In the genomic region with DNA sequence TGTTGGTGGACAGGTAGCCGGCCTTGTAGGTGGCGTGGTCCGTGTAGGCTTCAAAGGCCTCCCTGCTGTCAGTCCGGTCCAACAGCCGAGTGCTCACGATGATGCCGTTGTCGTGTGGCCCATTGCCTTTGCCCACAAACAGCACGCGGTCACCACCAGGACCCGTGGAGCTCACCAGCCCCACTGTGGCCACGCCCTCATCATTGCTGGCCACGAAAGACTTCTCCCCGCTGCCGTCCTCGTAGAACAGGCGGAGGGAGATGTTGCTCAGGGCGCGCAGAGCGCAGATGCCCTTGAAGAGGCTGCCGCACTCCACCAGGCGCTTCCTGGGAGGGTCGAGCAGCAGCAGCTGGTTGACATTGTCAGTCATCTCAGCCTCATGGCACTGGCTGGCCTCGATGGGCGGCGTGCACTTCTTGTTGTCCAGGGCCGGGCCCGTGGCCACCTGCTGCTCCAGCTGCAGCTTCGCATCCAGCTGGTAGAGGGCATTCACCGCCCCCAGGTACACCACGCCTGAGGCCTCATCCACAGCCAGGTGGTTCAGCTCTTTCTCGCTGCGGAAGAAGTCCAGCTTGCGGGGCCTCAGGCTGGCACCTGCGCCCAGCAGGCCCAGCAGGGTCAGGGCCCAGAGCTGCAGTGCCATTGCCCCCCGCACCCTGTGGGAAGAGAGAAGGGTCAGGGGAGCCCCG, we compare ENCODE assay signal across 17 cellular contexts.
"Had no signal": no experiment of that assay in that cellular context is flagged by ENCODE, and none has a peak within 500 bp of the region (broad histone marks: within the 10 kb centered on the region; RNA-seq: fewer than 3 reads in every experiment).

No MANE protein-coding gene starts in this region.

- H3K4me2 ChIP-seq: hepatocyte had no signal

- ATAC-seq: activated CD8-positive, alpha-beta memory T cell treated with anti-CD3 and anti-CD28 coated beads, Interleukin-2, amount 10 ng/mL, durations not matched to agents 7 days and 5 days; activated T-cell treated with anti-CD3 and anti-CD28 coated beads, Interleukin-2, amount 50 U/mL, for 4 hours; left ventricle myocardium superior; psoas muscle; sciatic nerve; stimulated activated naive B cell treated with anti-CD40 and anti-IgM and Interleukin-4, amounts not matched to agents 10 μg/mL and 1 μg/mL and 100 μg/mL, for 72 hours had no signal

- DNase-seq: activated CD4-positive, alpha-beta T cell treated with anti-CD3 and anti-CD28 coated beads, Interleukin-2, amount 50 U/mL, for 48 hours; activated CD4-positive, CD25-positive, alpha-beta regulatory T cell treated with anti-CD3 and anti-CD28 coated beads, Interleukin-2, amount 50 U/mL, for 72 hours; activated CD8-positive, alpha-beta memory T cell treated with anti-CD3 and anti-CD28 coated beads, Interleukin-2, amount 10 ng/mL, durations not matched to agents 7 days and 5 days; activated effector memory CD4-positive, alpha-beta T cell treated with anti-CD3 and anti-CD28 coated beads, Interleukin-2, amount 50 U/mL, for 16 hours; activated T-cell treated with anti-CD3 and anti-CD28 coated beads, Interleukin-2, amount 50 U/mL, for 4 hours; brain microvascular endothelial cell; dermis blood vessel endothelial cell; erythroblast; left ventricle myocardium superior; nephron progenitor cell; psoas muscle; spleen; stimulated activated CD4-positive, alpha-beta T cell treated with anti-CD3 and anti-CD28 coated beads, Interleukin-1b, Interleukin-23, amount 100 ng/mL, for 48 hours; stimulated activated naive B cell treated with anti-CD40 and anti-IgM and Interleukin-4, amounts not matched to agents 10 μg/mL and 1 μg/mL and 100 μg/mL, for 72 hours; transverse colon had no signal

- H3K9me3 ChIP-seq: psoas muscle, spleen, transverse colon had no signal

- H3K27me3 ChIP-seq: brain microvascular endothelial cell, hepatocyte, transverse colon had no signal

- H3K4me3 ChIP-seq: hepatocyte, psoas muscle, spleen, transverse colon had no signal

- H3K27ac ChIP-seq: brain microvascular endothelial cell, hepatocyte, psoas muscle, transverse colon had no signal

- H2AFZ ChIP-seq: hepatocyte had no signal
